Comparison of ENCODE assay signal across 8 cellular contexts in genomic region chr4:8198906-8199593, GRCh38. TPM values are rescaled to one million over a fixed set of nuclear protein-coding genes. Genes with fewer than 3 reads are reported as not detected.
DNase-seq lines count a peak whose midpoint lies in the region; ATAC-seq and TF ChIP-seq lines count a peak whose summit lies in the region.

SH3TC1 (plus strand) TSS chr4:8199290; CDS start chr4:8205195, 5,905 bp downstream.

- H3K36me3 Mint-ChIP-seq in nephron (ENCODE audit: low read depth) = no peaks in the 10 kb centered on the region

- H3K9me2 ChIP-seq in OCI-LY7 (ENCODE audit: insufficient read depth, low read length) = no peaks in the 10 kb centered on the region

- H4K20me1 ChIP-seq in OCI-LY7 (ENCODE audit: insufficient read depth, low read length) (no peaks in the 10 kb centered on the region), fibroblast of lung (ENCODE audit: control insufficient read depth, extremely low read depth, insufficient read depth, low read length) (no peaks in the 10 kb centered on the region)

- H3K27ac ChIP-seq in OCI-LY7 (ENCODE audit: low read depth, low read length, poor library complexity, severe bottlenecking) (peak within 1 kb of the TSS; percentile 51), fibroblast of lung (ENCODE audit: insufficient read depth, low read length) (peak within 1 kb of the TSS; percentile 61)

- intact Hi-C loops in OCI-LY7 (cut with micrococcal nuclease; ENCODE audit: unreplicated experiment) = loop anchor here (1.0 kb wide), 1 partner anchor 193 kb away; no protein-coding TSS in a partner anchor

- H3K4me3 ChIP-seq in OCI-LY7 (ENCODE audit: low read depth, low read length, poor library complexity, severe bottlenecking) = peak within 1 kb of the TSS; percentile 67
- H3K4me3 ChIP-seq in fibroblast of lung (replicated peaks in 1 of 4; ENCODE audit: control extremely low read depth in 1 of 4, insufficient read depth in 1 of 4, low read depth in 3 of 4, low read length in 4 of 4) = peak within 1 kb of the TSS; percentile 26 to 38 (median 31)

- no peaks in the 10 kb centered on the region for H3K27me3 ChIP-seq in fibroblast of lung (ENCODE audit: control insufficient read depth, insufficient read depth, low read length)

- H3K9ac ChIP-seq in fibroblast of lung (ENCODE audit: insufficient read depth, low read length) = peak within 1 kb of the TSS; percentile 69

- no peaks in the 10 kb centered on the region for H3K79me2 ChIP-seq in OCI-LY7 (ENCODE audit: insufficient read depth, low read depth, low read length)
- H3K79me2 ChIP-seq in fibroblast of lung (ENCODE audit: control insufficient read depth, insufficient read depth, low read length) = no peaks in the 10 kb centered on the region

- H3K9me3 ChIP-seq in OCI-LY7 (ENCODE audit: low read length) (no peaks in the 10 kb centered on the region), fibroblast of lung (ENCODE audit: control insufficient read depth, insufficient read depth, low read depth, low read length) (no peaks in the 10 kb centered on the region)

- H2AFZ ChIP-seq in OCI-LY7 (ENCODE audit: low read length) (peak within 1 kb of the TSS; percentile 50), fibroblast of lung (ENCODE audit: low read length) (peak within 1 kb of the TSS; percentile 2)

- POLR2A ChIA-PET in OCI-LY7 (lab: Charles Lee) = interaction anchor here (1.0 to 1.7 kb wide), 3 partner anchors 21 to 40 kb away, joined by 4 read pairs; no protein-coding TSS in a partner anchor

- H3K9me3 Mint-ChIP-seq in nephron = no peaks in the 10 kb centered on the region

- H3K4me1 Mint-ChIP-seq in nephron = peaks cover 40% of the 10 kb centered on the region

- H3K27ac Mint-ChIP-seq in nephron = peak within 1 kb of the TSS; percentile 85 to 95 (median 89)

- H3K4me1 ChIP-seq in OCI-LY7 (ENCODE audit: insufficient read depth, low read length, poor library complexity, severe bottlenecking) = peaks cover 53% of the 10 kb centered on the region
- H3K4me1 ChIP-seq in fibroblast of lung (ENCODE audit: control insufficient read depth, extremely low read depth, insufficient read depth, low read length) = peaks cover 23% of the 10 kb centered on the region

- H3K36me3 ChIP-seq in OCI-LY7 (ENCODE audit: insufficient read depth, low read length) (no peaks in the 10 kb centered on the region), fibroblast of lung (ENCODE audit: control insufficient read depth, insufficient read depth, low read length) (no peaks in the 10 kb centered on the region)

- DNase-seq in AG08396 (ENCODE audit: low spot score) = peak; percentile 91
- DNase-seq in OCI-LY7 (ENCODE audit: low spot score) = peak; percentile 82
- peak; percentile 48 for DNase-seq in activated T-helper 1 cell treated with Interleukin-2 at 50 U/mL for 16 hours (ENCODE audit: low read depth)
- DNase-seq in fibroblast of lung (ENCODE audit: low read depth in 2 of 2) = peak; percentile 73 to 88
- DNase-seq in stromal cell of bone marrow (ENCODE audit: low read depth) = peak; percentile 42

- H3K4me3 Mint-ChIP-seq in nephron = peak within 1 kb of the TSS; percentile 67 to 76 (median 70)

- ATAC-seq in GM18870 (IDR thresholded peaks at IDR 0.05; ENCODE audit: unreplicated experiment) (peak; percentile 59), HG03097 (IDR thresholded peaks at IDR 0.05; ENCODE audit: low FRiP score, unreplicated experiment) (peak; percentile 78)

- peaks cover 17% of the 10 kb centered on the region for H3K27me3 Mint-ChIP-seq in nephron (ENCODE audit: low read depth)

- CTCF ChIA-PET in OCI-LY7 (lab: Charles Lee; ENCODE audit: unreplicated experiment) = interaction anchor here (1.0 to 2.5 kb wide), 2 partner anchors 22 to 37 kb away, joined by 3 to 17 read pairs; no protein-coding TSS in a partner anchor

- no peak for TF ChIP-seq CTCF in OCI-LY7 (conservative IDR thresholded peaks at IDR 0.05; ENCODE audit: low read length)
- TF ChIP-seq CTCF in fibroblast of lung (conservative IDR thresholded peaks at IDR 0.05 in 1 of 2, IDR thresholded peaks at IDR 0.05 in 1 of 2; ENCODE audit: low read depth in 1 of 2, low read length in 2 of 2) = no peak
- no peak for TF ChIP-seq CTCF in nephron (IDR thresholded peaks at IDR 0.05; ENCODE audit: unreplicated experiment in 3 of 3)

- peak within 1 kb of the TSS; percentile 93 for H3K4me2 ChIP-seq in OCI-LY7 (ENCODE audit: low read length)
- H3K4me2 ChIP-seq in fibroblast of lung (ENCODE audit: extremely low read depth, insufficient read depth, low read length) = peak within 1 kb of the TSS; percentile 79

- BruUV-seq in OCI-LY7 (replicated peaks; lab: Mats Ljungman, UMichigan) = no TSS peak

RNA-seq across cellular contexts. Expression of gene SH3TC1, which starts in this region (rescaled TPM):
- 15.3 and 17.5 TPM in 2 replicates for total RNA-seq in OCI-LY7 (2014; rRNA removed; shearing (Covaris generic))
- 27.3 and 42.4 TPM in 2 replicates for total RNA-seq in OCI-LY7 (2022)
- total RNA-seq in fibroblast of lung = 3.9 and 11.6 TPM in 2 replicates
- 0.67 and 3.3 TPM in 2 replicates for polyA plus RNA-seq in fibroblast of lung
- 1.4 and 7.9 TPM in 2 replicates for polyA plus RNA-seq in fibroblast of lung (2012)
- 4.5 and 15.2 TPM in 2 replicates for polyA minus RNA-seq in fibroblast of lung (ENCODE audit: low replicate concordance)

Comparison
In these comparisons a context has a peak if more than half of its experiments do, and no peak if none do; other contexts are left out.
1. Peak in every context shown above with its lines: DNase-seq, ATAC-seq, H3K4me3 ChIP-seq and H3K27ac ChIP-seq.